11 cellular contexts compared by ENCODE assay signal in genomic region chr20:444862-445426, GRCh38. TPM values are rescaled to one million over a fixed set of nuclear protein-coding genes. Genes with fewer than 3 reads are reported as not detected.
DNase-seq lines count a peak whose midpoint lies in the region; ATAC-seq and TF ChIP-seq lines count a peak whose summit lies in the region.
"Had no signal": no experiment of that assay in that cellular context is flagged by ENCODE, and none has a peak within 500 bp of the region (broad histone marks: within the 10 kb centered on the region; RNA-seq: fewer than 3 reads in every experiment).

No MANE protein-coding gene starts in this region.

- peaks cover 0 to 21% of the 10 kb centered on the region in 2 donors for H3K4me1 ChIP-seq in right atrium auricular region

- DNase-seq in Right ventricle myocardium inferior (ENCODE audit: missing footprints) (no peak), right atrium auricular region (ENCODE audit: low spot score) (no peak), cerebellum (ENCODE audit: low spot score) (peak; percentile 62), iris pigment epithelial cell (ENCODE audit: low read depth) (peak; percentile 38), Ammon's horn (ENCODE audit: low spot score) (no peak), activated T-cell treated with anti-CD3 and anti-CD28 coated beads for 4 hours (no peak)
- DNase-seq: GF-D8, OCI-M1 had no signal

- intact Hi-C loops in Right ventricle myocardium inferior (cut with DNase I) = no loop called here

- H3K27ac ChIP-seq in right atrium auricular region (peak overlapping the region in 1 of 2 donors; percentile 20), temporal lobe (ENCODE audit: low read depth, low read length) (peak overlapping the region; percentile 55)
- H3K27ac ChIP-seq: KMS-11 had no signal

- H3K27me3 ChIP-seq in right atrium auricular region = no peaks in the 10 kb centered on the region

- no peak overlapping the region for H3K4me3 ChIP-seq in right atrium auricular region

- no peaks in the 10 kb centered on the region for H3K9me3 ChIP-seq in right atrium auricular region

- no peak for TF ChIP-seq CTCF in right atrium auricular region (IDR thresholded peaks at IDR 0.05)

- peaks cover 45% of the 10 kb centered on the region for H3K36me3 ChIP-seq in right atrium auricular region

- peak; percentile 29 for ATAC-seq in Right ventricle myocardium inferior
- no peak for ATAC-seq in HG02852 (IDR thresholded peaks at IDR 0.05; ENCODE audit: unreplicated experiment)

RNA-seq across cellular contexts. Expression of gene TBC1D20, which starts 17.4 kb away (rescaled TPM):
- total RNA-seq in Right ventricle myocardium inferior (25.2 TPM), right atrium auricular region (10 to 100 TPM; 24.3 to 27.0 TPM), cerebellum (19.3 TPM), temporal lobe (14.0 TPM)

RNA-seq across cellular contexts. Expression of gene RBCK1, which starts 36.8 kb away (rescaled TPM):
- total RNA-seq in Right ventricle myocardium inferior (43.7 TPM), right atrium auricular region (10 to 100 TPM; 43.6 to 48.8 TPM), cerebellum (18.8 TPM), temporal lobe (17.5 TPM)

Comparison
In these comparisons a context has a peak if more than half of its experiments do, and no peak if none do; other contexts are left out.
1. DNase-seq: peak in cerebellum (single experiment) and iris pigment epithelial cell (single experiment); none in Right ventricle myocardium inferior (single experiment), right atrium auricular region (single experiment), Ammon's horn (single experiment) and activated T-cell treated with anti-CD3 and anti-CD28 coated beads for 4 hours (single experiment).